ENCODE assay signal across 8 cellular contexts in genomic region chr6:2990179-2990931, GRCh38. TPM values are rescaled to one million over a fixed set of nuclear protein-coding genes. Genes with fewer than 3 reads are reported as not detected.
DNase-seq lines count a peak whose midpoint lies in the region; ATAC-seq and TF ChIP-seq lines count a peak whose summit lies in the region.

No MANE protein-coding gene starts in this region.

- H3K4me3 ChIP-seq in Caco-2 (ENCODE audit: low read depth, low read length) (peak overlapping the region; percentile 79), fibroblast of villous mesenchyme (ENCODE audit: low read depth, low read length) (peak overlapping the region; percentile 68), parathyroid adenoma (ENCODE audit: low read depth, low read length) (peak overlapping the region; percentile 98)
- peak overlapping the region; percentile 86 for H3K4me3 ChIP-seq in Jurkat, Clone E6-1 (ENCODE audit: low read length)

- H3K27me3 Mint-ChIP-seq in Caco-2 (ENCODE audit: insufficient read depth, unreplicated experiment): no peaks in the 10 kb centered on the region
- no peaks in the 10 kb centered on the region for H3K27me3 Mint-ChIP-seq in activated CD4-positive, alpha-beta memory T cell treated with anti-CD3 and anti-CD28 coated beads, Interleukin-2, amount 10 ng/mL, durations not matched to agents 7 days and 5 days

- peak overlapping the region; percentile 99 for H3K4me2 ChIP-seq in parathyroid adenoma (ENCODE audit: low read length)

- DNase-seq in Caco-2: peak; percentile 76 to 89
- no peak for DNase-seq in Jurkat, Clone E6-1 (ENCODE audit: low read depth, low spot score)
- DNase-seq in activated CD4-positive, alpha-beta memory T cell treated with anti-CD3 and anti-CD28 coated beads, Interleukin-2, amount 10 ng/mL, durations not matched to agents 7 days and 5 days: peak; percentile 28
- peak; percentile 75 for DNase-seq in fibroblast of villous mesenchyme (ENCODE audit: low read depth)
- no peak for DNase-seq in GM13977 (ENCODE audit: low spot score)
- no peak for DNase-seq in T-helper 9 cell

- H3K9ac ChIP-seq in parathyroid adenoma: peak overlapping the region; percentile 75

- peaks cover 12% of the 10 kb centered on the region for H3K4me1 Mint-ChIP-seq in Caco-2 (ENCODE audit: low read depth, unreplicated experiment)
- H3K4me1 Mint-ChIP-seq in activated CD4-positive, alpha-beta memory T cell treated with anti-CD3 and anti-CD28 coated beads, Interleukin-2, amount 10 ng/mL, durations not matched to agents 7 days and 5 days: peaks cover 27% of the 10 kb centered on the region

- peaks cover 2% of the 10 kb centered on the region for H3K79me2 ChIP-seq in parathyroid adenoma

- H3K36me3 Mint-ChIP-seq in Caco-2 (ENCODE audit: insufficient read depth, unreplicated experiment): peaks cover 25% of the 10 kb centered on the region
- H3K36me3 Mint-ChIP-seq in activated CD4-positive, alpha-beta memory T cell treated with anti-CD3 and anti-CD28 coated beads, Interleukin-2, amount 10 ng/mL, durations not matched to agents 7 days and 5 days (ENCODE audit: low read depth): no peaks in the 10 kb centered on the region

- CTCF ChIA-PET in Caco-2 (lab: Charles Lee): interaction anchor here (0.5 to 3.3 kb wide), 10 partner anchors 9 to 268 kb away, joined by 3 to 32 read pairs (median 10); partner anchors contain the start of genes NQO2, PSMG4 and SERPINB1
- CTCF ChIA-PET in activated CD4-positive, alpha-beta memory T cell treated with anti-CD3 and anti-CD28 coated beads, Interleukin-2, amount 10 ng/mL, durations not matched to agents 7 days and 5 days (lab: Charles Lee): interaction anchor here (0.8 to 4.7 kb wide), 31 partner anchors 9 to 261 kb away, joined by 3 to 66 read pairs (median 6); partner anchors contain the start of genes NQO2, RIPK1, SERPINB1 and TUBB2A

- peak overlapping the region; percentile 76 for H3K4me3 Mint-ChIP-seq in Caco-2 (ENCODE audit: unreplicated experiment)
- H3K4me3 Mint-ChIP-seq in activated CD4-positive, alpha-beta memory T cell treated with anti-CD3 and anti-CD28 coated beads, Interleukin-2, amount 10 ng/mL, durations not matched to agents 7 days and 5 days: peak overlapping the region; percentile 87

- TSS peak; percentile 69 for BruUV-seq in Caco-2 (replicated peaks; lab: Mats Ljungman, UMichigan)

- H3K27ac Mint-ChIP-seq in Caco-2 (ENCODE audit: unreplicated experiment): peak overlapping the region; percentile 97
- peak overlapping the region; percentile 95 for H3K27ac Mint-ChIP-seq in activated CD4-positive, alpha-beta memory T cell treated with anti-CD3 and anti-CD28 coated beads, Interleukin-2, amount 10 ng/mL, durations not matched to agents 7 days and 5 days

- peak overlapping the region; percentile 96 for H3K27ac ChIP-seq in parathyroid adenoma

- in situ Hi-C loops in GM13977 (cut with MboI; ENCODE audit: low pct_unique_long_range_greater_than_20kb, low sequenced_read_pairs, unreplicated experiment): loop anchor here (5.0 kb wide), 1 partner anchor 62 kb away; no protein-coding TSS in a partner anchor

- H3K9me3 ChIP-seq in Caco-2 (no peaks in the 10 kb centered on the region), parathyroid adenoma (ENCODE audit: control insufficient read depth, low read length) (no peaks in the 10 kb centered on the region)

- H2AFZ ChIP-seq in parathyroid adenoma: peak overlapping the region; percentile 84

- H3K27me3 ChIP-seq in Caco-2 (replicated peaks; ENCODE audit: control insufficient read depth, insufficient read depth, low read length) (no peaks in the 10 kb centered on the region), parathyroid adenoma (ENCODE audit: control insufficient read depth, insufficient read depth, low read length) (no peaks in the 10 kb centered on the region)

- H3K36me3 ChIP-seq in Caco-2 (ENCODE audit: control insufficient read depth, insufficient read depth, low read length) (no peaks in the 10 kb centered on the region), parathyroid adenoma (ENCODE audit: control insufficient read depth, insufficient read depth, low read length) (no peaks in the 10 kb centered on the region)

- intact Hi-C loops in Caco-2 (cut with micrococcal nuclease; ENCODE audit: unreplicated experiment): no loop called here

- POLR2A ChIA-PET in Caco-2 (lab: Charles Lee): interaction anchor here (0.7 to 3.6 kb wide), 15 partner anchors 9 to 199 kb away, joined by 3 to 32 read pairs (median 6); partner anchors contain the start of genes BPHL, NQO2, RIPK1 and SERPINB1
- POLR2A ChIA-PET in activated CD4-positive, alpha-beta memory T cell treated with anti-CD3 and anti-CD28 coated beads, Interleukin-2, amount 10 ng/mL, durations not matched to agents 7 days and 5 days (lab: Charles Lee): interaction anchor here (0.7 to 5.2 kb wide), 38 partner anchors 10 to 1031 kb away, joined by 3 to 57 read pairs (median 10); partner anchors contain the start of genes BPHL, NQO2, PSMG4 and RIPK1

- H3K9me3 Mint-ChIP-seq in Caco-2 (ENCODE audit: unreplicated experiment): no peaks in the 10 kb centered on the region
- no peaks in the 10 kb centered on the region for H3K9me3 Mint-ChIP-seq in activated CD4-positive, alpha-beta memory T cell treated with anti-CD3 and anti-CD28 coated beads, Interleukin-2, amount 10 ng/mL, durations not matched to agents 7 days and 5 days

- peaks cover 6% of the 10 kb centered on the region; the same call in 1 of the 2 replicates for H3K4me1 ChIP-seq in Caco-2
- peaks cover 12% of the 10 kb centered on the region for H3K4me1 ChIP-seq in parathyroid adenoma

- ATAC-seq in HG02938 (IDR thresholded peaks at IDR 0.05; ENCODE audit: unreplicated experiment): no peak

- TF ChIP-seq CTCF in Caco-2 (IDR thresholded peaks at IDR 0.05; ENCODE audit: insufficient read depth in 1 of 2, low read depth in 1 of 2, low read length in 1 of 2, severe bottlenecking in 1 of 2, unreplicated experiment in 1 of 2) (no peak), fibroblast of villous mesenchyme (IDR thresholded peaks at IDR 0.05; ENCODE audit: insufficient read depth, low read depth, low read length) (no peak), parathyroid adenoma (IDR thresholded peaks at IDR 0.05) (no peak), GM13977 (IDR thresholded peaks at IDR 0.05; ENCODE audit: extremely low read depth, insufficient read depth, missing control alignments) (no peak)

RNA-seq across cellular contexts. Expression of gene NQO2, which starts 9.3 kb away (rescaled TPM):
- total RNA-seq in Caco-2 (2022) (35.8 and 37.2 TPM in 2 replicates), fibroblast of villous mesenchyme (7.4 and 12.1 TPM in 2 replicates)
- 81.8 TPM for polyA plus RNA-seq in Jurkat, Clone E6-1 (2012; ENCODE audit: insufficient read depth, insufficient read length)
- 10 to 100 TPM; 37.7 to 38.4 TPM for total RNA-seq in activated CD4-positive, alpha-beta memory T cell treated with anti-CD3 and anti-CD28 coated beads, Interleukin-2, amount 10 ng/mL, durations not matched to agents 7 days and 5 days

RNA-seq across cellular contexts. Expression of gene SERPINB6, which starts 19.0 kb away (rescaled TPM):
- total RNA-seq in Caco-2 (2022): 57.0 and 60.0 TPM in 2 replicates
- polyA plus RNA-seq in Jurkat, Clone E6-1 (2012; ENCODE audit: insufficient read depth, insufficient read length): not detected
- 10 to 100 TPM; 19.8 to 20.1 TPM for total RNA-seq in activated CD4-positive, alpha-beta memory T cell treated with anti-CD3 and anti-CD28 coated beads, Interleukin-2, amount 10 ng/mL, durations not matched to agents 7 days and 5 days
- total RNA-seq in fibroblast of villous mesenchyme: 96.3 and 122 TPM in 2 replicates

Comparison
In these comparisons a context has a peak if more than half of its experiments do, and no peak if none do; other contexts are left out.
1. DNase-seq: peak in Caco-2 (2 of 2), activated CD4-positive, alpha-beta memory T cell treated with anti-CD3 and anti-CD28 coated beads, Interleukin-2, amount 10 ng/mL, durations not matched to agents 7 days and 5 days (single experiment) and fibroblast of villous mesenchyme (single experiment); none in Jurkat, Clone E6-1 (single experiment), GM13977 (single experiment) and T-helper 9 cell (single experiment).
2. Peak in every context shown above with its lines, with median percentiles within 50 percentile points of each other: H3K4me3 ChIP-seq.